In the genomic region with DNA sequence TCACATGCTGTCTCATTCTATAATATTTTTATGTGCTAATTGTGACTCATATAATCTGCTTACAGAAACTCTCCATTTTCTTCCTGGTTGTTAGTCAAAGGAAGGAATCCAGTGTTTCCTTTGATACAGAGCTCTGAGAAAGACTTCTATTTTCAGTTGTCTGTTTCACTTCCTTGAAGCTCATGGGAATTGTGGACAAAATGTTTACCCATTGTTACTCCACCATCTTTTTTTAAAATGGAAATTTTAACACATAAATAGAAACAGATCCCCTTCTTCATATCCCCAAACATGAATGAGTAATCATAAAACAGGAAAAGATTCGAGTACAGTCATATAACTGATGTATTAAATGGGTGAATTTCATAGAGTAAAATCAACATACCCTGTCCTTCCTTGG, we compare ENCODE assay signal across 22 cellular contexts. TPM values are rescaled to one million over a fixed set of nuclear protein-coding genes. Genes with fewer than 3 reads are reported as not detected.
DNase-seq lines count a peak whose midpoint lies in the region; ATAC-seq and TF ChIP-seq lines count a peak whose summit lies in the region.
"Had no signal": no experiment of that assay in that cellular context is flagged by ENCODE, and none has a peak within 500 bp of the region (broad histone marks: within the 10 kb centered on the region; RNA-seq: fewer than 3 reads in every experiment).

No MANE protein-coding gene starts in this region.

- H3K36me3 Mint-ChIP-seq in stimulated activated memory B cell treated with anti-CD40 and anti-IgM and Interleukin-4, amounts not matched to agents 10 μg/mL and 1 μg/mL and 100 μg/mL, for 72 hours: no peaks in the 10 kb centered on the region
- H3K36me3 Mint-ChIP-seq: CD4-positive, CD25-positive, alpha-beta regulatory T cell; stimulated activated effector memory CD8-positive, alpha-beta T cell treated with anti-CD3 and anti-CD28 coated beads, Interleukin-12 subunit alpha, Interleukin-12 subunit beta, amount 100 ng/mL, for 72 hours had no signal

- CTCF ChIA-PET in AG04449 (lab: Yijun Ruan, JAX): interaction anchor here (1.0 to 2.1 kb wide), 4 partner anchors 10 to 131 kb away, joined by 4 to 6 read pairs (median 4); no protein-coding TSS in a partner anchor

- H3K4me3 Mint-ChIP-seq in stimulated activated memory B cell treated with anti-CD40 and anti-IgM and Interleukin-4, amounts not matched to agents 10 μg/mL and 1 μg/mL and 100 μg/mL, for 72 hours: no peak overlapping the region
- H3K4me3 Mint-ChIP-seq: CD4-positive, CD25-positive, alpha-beta regulatory T cell; stimulated activated effector memory CD8-positive, alpha-beta T cell treated with anti-CD3 and anti-CD28 coated beads, Interleukin-12 subunit alpha, Interleukin-12 subunit beta, amount 100 ng/mL, for 72 hours had no signal

- peak; percentile 26 for DNase-seq in AG04449 (ENCODE audit: low read depth, low spot score)
- peak; percentile 52 for DNase-seq in HT1080 (ENCODE audit: low read depth)
- peak; percentile 5 to 29 for DNase-seq in cardiac fibroblast (ENCODE audit: low read depth in 2 of 2)
- peak; percentile 25 for DNase-seq in iris pigment epithelial cell (ENCODE audit: low read depth)
- no peak for DNase-seq in H7
- DNase-seq in NCI-H524 treated with DMSO at 0.1 percent for 48 hours (lab: John Stamatoyannopoulos, UW): no peak
- DNase-seq: activated gamma-delta T cell; amniotic stem cell; CD4-positive, CD25-positive, alpha-beta regulatory T cell; DMS79; NCI-H1417; NCI-H526 treated with DMSO at 0.1 percent for 48 hours; nucleus accumbens; Right ventricle myocardium superior had no signal

- H3K27me3 Mint-ChIP-seq in stimulated activated memory B cell treated with anti-CD40 and anti-IgM and Interleukin-4, amounts not matched to agents 10 μg/mL and 1 μg/mL and 100 μg/mL, for 72 hours: no peaks in the 10 kb centered on the region
- H3K27me3 Mint-ChIP-seq: CD4-positive, CD25-positive, alpha-beta regulatory T cell had no signal

- no peaks in the 10 kb centered on the region for H3K4me1 Mint-ChIP-seq in stimulated activated memory B cell treated with anti-CD40 and anti-IgM and Interleukin-4, amounts not matched to agents 10 μg/mL and 1 μg/mL and 100 μg/mL, for 72 hours
- H3K4me1 Mint-ChIP-seq: CD4-positive, CD25-positive, alpha-beta regulatory T cell; stimulated activated effector memory CD8-positive, alpha-beta T cell treated with anti-CD3 and anti-CD28 coated beads, Interleukin-12 subunit alpha, Interleukin-12 subunit beta, amount 100 ng/mL, for 72 hours had no signal

- no peaks in the 10 kb centered on the region; the same call in 1 of the 2 replicates for H3K27me3 ChIP-seq in H7 (ENCODE audit: control insufficient read depth, insufficient read depth, low read length)
- H3K27me3 ChIP-seq: gastroesophageal sphincter had no signal

- peaks cover 2% of the 10 kb centered on the region for H3K9me3 Mint-ChIP-seq in stimulated activated memory B cell treated with anti-CD40 and anti-IgM and Interleukin-4, amounts not matched to agents 10 μg/mL and 1 μg/mL and 100 μg/mL, for 72 hours

- POLR2A ChIA-PET in AG04449 (lab: Yijun Ruan, JAX): no interaction called here

- no peak for TF ChIP-seq CTCF in AG04449 (IDR thresholded peaks at IDR 0.05; ENCODE audit: insufficient read depth, low read length, missing control alignments)
- TF ChIP-seq CTCF in cardiac fibroblast (IDR thresholded peaks at IDR 0.05; ENCODE audit: low read depth, low read length): no peak

- ATAC-seq in stimulated activated memory B cell treated with anti-CD40 and anti-IgM and Interleukin-4, amounts not matched to agents 10 μg/mL and 1 μg/mL and 100 μg/mL, for 72 hours: no peak
- no peak for ATAC-seq in GM19035 (IDR thresholded peaks at IDR 0.05; ENCODE audit: unreplicated experiment)
- ATAC-seq: gastroesophageal sphincter; left lobe of liver; sciatic nerve; stimulated activated effector memory CD8-positive, alpha-beta T cell treated with anti-CD3 and anti-CD28 coated beads, Interleukin-12 subunit alpha, Interleukin-12 subunit beta, amount 100 ng/mL, for 72 hours had no signal

- H3K27ac Mint-ChIP-seq in stimulated activated memory B cell treated with anti-CD40 and anti-IgM and Interleukin-4, amounts not matched to agents 10 μg/mL and 1 μg/mL and 100 μg/mL, for 72 hours: no peak overlapping the region
- H3K27ac Mint-ChIP-seq: CD4-positive, CD25-positive, alpha-beta regulatory T cell; stimulated activated effector memory CD8-positive, alpha-beta T cell treated with anti-CD3 and anti-CD28 coated beads, Interleukin-12 subunit alpha, Interleukin-12 subunit beta, amount 100 ng/mL, for 72 hours had no signal

- no peaks in the 10 kb centered on the region for H3K36me3 ChIP-seq in H7 (replicated peaks; ENCODE audit: control insufficient read depth, insufficient read depth, low read length)
- H3K36me3 ChIP-seq: gastroesophageal sphincter, thoracic aorta had no signal

- H3K4me3 ChIP-seq in AG04449 (ENCODE audit: low read depth, low read length) (no peak overlapping the region), cardiac fibroblast (replicated peaks in 1 of 2; ENCODE audit: low read depth in 2 of 2, low read length in 2 of 2) (no peak overlapping the region), H7 (ENCODE audit: insufficient read depth, low read depth, low read length) (no peak overlapping the region)
- H3K4me3 ChIP-seq: gastroesophageal sphincter, thoracic aorta had no signal

RNA-seq across cellular contexts. Expression of a gene that starts 42.0 kb away (rescaled TPM):
- total RNA-seq in HT1080 (2014; rRNA removed; shearing (Covaris generic)): 0.13 TPM in 1 of 2 replicates, not detected in the other
- 0.34 and 0.41 TPM in 2 replicates for polyA plus RNA-seq in HT1080 (2015; cell fraction: cytosol; rRNA removed)
- polyA plus RNA-seq in HT1080 (2015; cell fraction: nucleus; rRNA removed): 0.49 and 1.3 TPM in 2 replicates
- 8.2 and 13.7 TPM in 2 replicates for total RNA-seq in H7 (2014; rRNA removed; shearing (Covaris generic))
- total RNA-seq: CD4-positive, CD25-positive, alpha-beta regulatory T cell; T-helper 1 cell treated with Interleukin-12 subunit alpha and Interleukin-12 subunit beta and Interleukin-4 antibody, amounts not matched to agents 30 ng/mL and 1 ng/mL, for 36 hours; thoracic aorta had no signal
- polyA plus RNA-seq: CD4-positive, CD25-positive, alpha-beta regulatory T cell had no signal

Comparison
In these comparisons a context has a peak if more than half of its experiments do, and no peak if none do; other contexts are left out.
1. DNase-seq: peak in AG04449 (single experiment), HT1080 (single experiment), cardiac fibroblast (2 of 2) and iris pigment epithelial cell (single experiment); none in H7 (single experiment) and NCI-H524 treated with DMSO at 0.1 percent for 48 hours (single experiment).